28 cellular contexts compared by ENCODE assay signal in genomic region chr5:121279801-121280200, GRCh38.
"Had no signal": no experiment of that assay in that cellular context is flagged by ENCODE, and none has a peak within 500 bp of the region (broad histone marks: within the 10 kb centered on the region; RNA-seq: fewer than 3 reads in every experiment).

No MANE protein-coding gene starts in this region.

- H3K27me3 Mint-ChIP-seq: stimulated activated memory B cell treated with anti-CD40 and anti-IgM and Interleukin-4, amounts not matched to agents 10 μg/mL and 1 μg/mL and 100 μg/mL, for 72 hours; stimulated activated naive B cell treated with anti-CD40 and anti-IgM and Interleukin-4, amounts not matched to agents 10 μg/mL and 1 μg/mL and 100 μg/mL, for 72 hours; stimulated activated naive CD8-positive, alpha-beta T cell treated with anti-CD3 and anti-CD28 coated beads, Interleukin-15, amount 100 ng/mL, for 72 hours; stimulated activated naive CD8-positive, alpha-beta T cell treated with anti-CD3 and anti-CD28 coated beads, Interleukin-15, Interleukin-2, amounts not matched to agents 100 ng/mL and 50 ng/mL, for 24 hours; type B pancreatic cell had no signal

- H3K4me3 ChIP-seq: stomach, suprapubic skin, testis, thoracic aorta, thyroid gland, tibial artery, tibial nerve, transverse colon, upper lobe of left lung, upper lobe of right lung, uterus, vagina had no signal

- H3K9me3 ChIP-seq: stomach, suprapubic skin, testis, thoracic aorta, thyroid gland, tibial artery, tibial nerve, transverse colon, upper lobe of left lung, upper lobe of right lung, uterus, vagina had no signal

- H3K36me3 Mint-ChIP-seq: stimulated activated effector memory CD8-positive, alpha-beta T cell treated with anti-CD3 and anti-CD28 coated beads, Interleukin-12 subunit alpha, Interleukin-12 subunit beta, amount 100 ng/mL, for 72 hours; stimulated activated memory B cell treated with anti-CD40 and anti-IgM and Interleukin-4, amounts not matched to agents 10 μg/mL and 1 μg/mL and 100 μg/mL, for 72 hours; stimulated activated naive B cell treated with anti-CD40 and anti-IgM and Interleukin-4, amounts not matched to agents 10 μg/mL and 1 μg/mL and 100 μg/mL, for 72 hours; type B pancreatic cell had no signal

- H3K27me3 ChIP-seq: stomach, suprapubic skin, testis, thyroid gland, tibial artery, tibial nerve, transverse colon, upper lobe of left lung, upper lobe of right lung, uterus, vagina had no signal

- DNase-seq: stimulated activated CD4-positive, alpha-beta T cell treated with anti-CD3 and anti-CD28 coated beads, Interleukin-2, amount 100 ng/mL, for 48 hours; stimulated activated CD4-positive, alpha-beta T cell treated with anti-CD3 and anti-CD28 coated beads, Interleukin-4, amount 100 ng/mL, for 1 hour; stimulated activated CD4-positive, alpha-beta T cell treated with anti-CD3 and anti-CD28 coated beads, Interleukin-4, amount 100 ng/mL, for 24 hours; stimulated activated CD4-positive, alpha-beta T cell treated with anti-CD3 and anti-CD28 coated beads, Interleukin-4, amount 100 ng/mL, for 4 hours; stimulated activated CD8-positive, alpha-beta memory T cell treated with anti-CD3 and anti-CD28 coated beads, Interleukin-4, amount 100 ng/mL, for 48 hours; stimulated activated naive B cell treated with anti-CD40 and anti-IgM and Interleukin-4, amounts not matched to agents 10 μg/mL and 1 μg/mL and 100 μg/mL, for 72 hours; stimulated activated naive CD4-positive, alpha-beta T cell; stimulated activated naive CD4-positive, alpha-beta T cell treated with Interleukin-2 at 50 U/mL for 16 hours; stimulated activated naive CD8-positive, alpha-beta T cell treated with anti-CD3 and anti-CD28 coated beads, Interleukin-15, amount 100 ng/mL, for 72 hours; stimulated activated naive CD8-positive, alpha-beta T cell treated with anti-CD3 and anti-CD28 coated beads, Interleukin-15, Interleukin-2, amounts not matched to agents 100 U/mL and 50 U/mL, for 24 hours; stomach; substantia nigra; testis; thyroid gland; tibial artery; transverse colon; upper lobe of left lung; upper lobe of right lung; uterus had no signal

- H3K36me3 ChIP-seq: stomach, suprapubic skin, thoracic aorta, thyroid gland, tibial artery, tibial nerve, transverse colon, upper lobe of left lung, upper lobe of right lung, uterus, vagina had no signal

- H3K27ac Mint-ChIP-seq: stimulated activated effector memory CD8-positive, alpha-beta T cell treated with anti-CD3 and anti-CD28 coated beads, Interleukin-12 subunit alpha, Interleukin-12 subunit beta, amount 100 ng/mL, for 72 hours; stimulated activated memory B cell treated with anti-CD40 and anti-IgM and Interleukin-4, amounts not matched to agents 10 μg/mL and 1 μg/mL and 100 μg/mL, for 72 hours; stimulated activated naive B cell treated with anti-CD40 and anti-IgM and Interleukin-4, amounts not matched to agents 10 μg/mL and 1 μg/mL and 100 μg/mL, for 72 hours; stimulated activated naive CD8-positive, alpha-beta T cell treated with anti-CD3 and anti-CD28 coated beads, Interleukin-15, amount 100 ng/mL, for 72 hours; stimulated activated naive CD8-positive, alpha-beta T cell treated with anti-CD3 and anti-CD28 coated beads, Interleukin-15, Interleukin-2, amounts not matched to agents 100 ng/mL and 50 ng/mL, for 24 hours; type B pancreatic cell had no signal

- H3K4me3 Mint-ChIP-seq: stimulated activated effector memory CD8-positive, alpha-beta T cell treated with anti-CD3 and anti-CD28 coated beads, Interleukin-12 subunit alpha, Interleukin-12 subunit beta, amount 100 ng/mL, for 72 hours; stimulated activated memory B cell treated with anti-CD40 and anti-IgM and Interleukin-4, amounts not matched to agents 10 μg/mL and 1 μg/mL and 100 μg/mL, for 72 hours; stimulated activated naive B cell treated with anti-CD40 and anti-IgM and Interleukin-4, amounts not matched to agents 10 μg/mL and 1 μg/mL and 100 μg/mL, for 72 hours; stimulated activated naive CD8-positive, alpha-beta T cell treated with anti-CD3 and anti-CD28 coated beads, Interleukin-15, amount 100 ng/mL, for 72 hours; stimulated activated naive CD8-positive, alpha-beta T cell treated with anti-CD3 and anti-CD28 coated beads, Interleukin-15, Interleukin-2, amounts not matched to agents 100 ng/mL and 50 ng/mL, for 24 hours; type B pancreatic cell had no signal

- H3K27ac ChIP-seq: stomach, suprapubic skin, testis, thoracic aorta, thyroid gland, tibial artery, tibial nerve, transverse colon, upper lobe of left lung, upper lobe of right lung, uterus, vagina had no signal

- FAIRE-seq: urothelium cell line had no signal

- H3K9me3 Mint-ChIP-seq: stimulated activated memory B cell treated with anti-CD40 and anti-IgM and Interleukin-4, amounts not matched to agents 10 μg/mL and 1 μg/mL and 100 μg/mL, for 72 hours; type B pancreatic cell had no signal

- ATAC-seq: stimulated activated effector memory CD8-positive, alpha-beta T cell treated with anti-CD3 and anti-CD28 coated beads, Interleukin-12 subunit alpha, Interleukin-12 subunit beta, amount 100 ng/mL, for 72 hours; stimulated activated memory B cell treated with anti-CD40 and anti-IgM and Interleukin-4, amounts not matched to agents 10 μg/mL and 1 μg/mL and 100 μg/mL, for 72 hours; stimulated activated naive B cell treated with anti-CD40 and anti-IgM and Interleukin-4, amounts not matched to agents 10 μg/mL and 1 μg/mL and 100 μg/mL, for 72 hours; stimulated activated naive CD8-positive, alpha-beta T cell treated with anti-CD3 and anti-CD28 coated beads, Interleukin-15, amount 100 ng/mL, for 72 hours; stimulated activated naive CD8-positive, alpha-beta T cell treated with anti-CD3 and anti-CD28 coated beads, Interleukin-15, Interleukin-2, amounts not matched to agents 100 U/mL and 50 U/mL, for 24 hours; upper lobe of right lung had no signal

- H3K4me1 Mint-ChIP-seq: stimulated activated effector memory CD8-positive, alpha-beta T cell treated with anti-CD3 and anti-CD28 coated beads, Interleukin-12 subunit alpha, Interleukin-12 subunit beta, amount 100 ng/mL, for 72 hours; stimulated activated memory B cell treated with anti-CD40 and anti-IgM and Interleukin-4, amounts not matched to agents 10 μg/mL and 1 μg/mL and 100 μg/mL, for 72 hours; stimulated activated naive B cell treated with anti-CD40 and anti-IgM and Interleukin-4, amounts not matched to agents 10 μg/mL and 1 μg/mL and 100 μg/mL, for 72 hours; stimulated activated naive CD8-positive, alpha-beta T cell treated with anti-CD3 and anti-CD28 coated beads, Interleukin-15, amount 100 ng/mL, for 72 hours had no signal

- H3K4me1 ChIP-seq: stomach, suprapubic skin, testis, thyroid gland, tibial artery, tibial nerve, transverse colon, upper lobe of left lung, upper lobe of right lung, uterus, vagina had no signal
